8 cellular contexts compared by ENCODE assay signal in genomic region chr7:143279186-143280098, GRCh38. TPM values are rescaled to one million over a fixed set of nuclear protein-coding genes. Genes with fewer than 3 reads are reported as not detected.
DNase-seq lines count a peak whose midpoint lies in the region; ATAC-seq, FAIRE-seq and TF ChIP-seq lines count a peak whose summit lies in the region.

No MANE protein-coding gene starts in this region.

- H3K27ac ChIP-seq in psoas muscle, result peak overlapping the region; percentile 25

- H3K4me3 ChIP-seq in fibroblast of the aortic adventitia (ENCODE audit: low read depth, low read length), result no peak overlapping the region
- no peak overlapping the region for H3K4me3 ChIP-seq in psoas muscle

- H3K36me3 ChIP-seq in psoas muscle (ENCODE audit: insufficient read depth in 1 of 2, low read depth in 1 of 2), result no peaks in the 10 kb centered on the region

- DNase-seq in H54 (ENCODE audit: insufficient read length, low spot score), result peak; percentile 14
- DNase-seq in T-cell, result peak in 1 of 34 experiments; percentile 3
- DNase-seq in fibroblast of the aortic adventitia (ENCODE audit: low read depth), result peak; percentile 74
- no peak for DNase-seq in psoas muscle
- DNase-seq in SHP77 (lab: John Stamatoyannopoulos, UW), result no peak
- DNase-seq in RPMI8226, result no peak
- DNase-seq in activated CD4-positive, alpha-beta T cell treated with anti-CD3 and anti-CD28 coated beads, Interleukin-2, amount 50 U/mL, for 48 hours, result no peak

- H3K9me3 Mint-ChIP-seq in T-cell, result no peaks in the 10 kb centered on the region

- H3K9me3 ChIP-seq in psoas muscle, result no peaks in the 10 kb centered on the region

- CTCF ChIA-PET in T-cell (lab: Charles Lee), result interaction anchor here (0.6 to 2.1 kb wide), 15 partner anchors 15 to 471 kb away, joined by 3 to 11 read pairs (median 4); partner anchors contain the start of gene GSTK1 (in 1 of the 2)

- no peaks in the 10 kb centered on the region for H3K4me1 ChIP-seq in psoas muscle

- H3K4me3 Mint-ChIP-seq in T-cell, result peak overlapping the region; percentile 32 to 74 (median 68)

- POLR2A ChIA-PET in T-cell (lab: Charles Lee), result interaction anchor here (0.6 to 0.9 kb wide), 3 partner anchors 16 to 90 kb away, joined by 3 to 7 read pairs (median 5); partner anchors contain the start of gene GSTK1 (in 1 of the 2)

- TF ChIP-seq POLR2A in H54 (IDR thresholded peaks at IDR 0.05; ENCODE audit: low read depth, low read length), result no peak

- peak; percentile 51 to 88 (median 60) for ATAC-seq in T-cell (replicated peaks in 1 of 4)
- ATAC-seq in psoas muscle, result peak in 1 of 4 donors; percentile 19
- ATAC-seq in HG02870 (IDR thresholded peaks at IDR 0.05; ENCODE audit: unreplicated experiment), result no peak

- H3K27me3 Mint-ChIP-seq in T-cell, result no peaks in the 10 kb centered on the region

- intact Hi-C loops in psoas muscle (cut with DNase I), result no loop called here

- no peak for TF ChIP-seq CTCF in fibroblast of the aortic adventitia (IDR thresholded peaks at IDR 0.05; ENCODE audit: insufficient read depth, low read length)
- no peak for TF ChIP-seq CTCF in psoas muscle (IDR thresholded peaks at IDR 0.05)

- peaks cover 37 to 41% (median 39%) of the 10 kb centered on the region in 3 donors for H3K4me1 Mint-ChIP-seq in T-cell

- H3K27me3 ChIP-seq in psoas muscle (ENCODE audit: insufficient read depth in 3 of 3, low read length in 2 of 3), result no peaks in the 10 kb centered on the region

- FAIRE-seq in H54 (lab: Jason Lieb, UNC), result peak; percentile 15

- H3K36me3 Mint-ChIP-seq in T-cell, result no peaks in the 10 kb centered on the region

- H3K27ac Mint-ChIP-seq in T-cell, result peak overlapping the region; percentile 82 to 94

- WGBS in psoas muscle, 3 donors, result 35 to 43% (median 38%) methylated on average over 8 of the region's 8 CpGs

RNA-seq across cellular contexts. Expression of gene TMEM139, which starts 5.3 kb away (rescaled TPM):
- 1 to 10 TPM in 3 of 5 donors, under 1 TPM in 1, not detected in 1; 0.66 to 1.6 (median 1.2) TPM for total RNA-seq in T-cell
- not detected in 2 replicates for total RNA-seq in fibroblast of the aortic adventitia (ENCODE audit: low replicate concordance)
- total RNA-seq in psoas muscle, result under 1 TPM in 1 of 4 donors, not detected in 3; 0.43 TPM
- polyA plus RNA-seq in psoas muscle, result under 1 TPM; 0.04 to 0.42 (median 0.31) TPM

RNA-seq across cellular contexts. Expression of gene CASP2, which starts 8.7 kb away (rescaled TPM):
- 10 to 100 TPM; 43.4 to 83.6 (median 73.7) TPM for total RNA-seq in T-cell
- total RNA-seq in fibroblast of the aortic adventitia (ENCODE audit: low replicate concordance), result 18.4 and 19.8 TPM in 2 replicates
- 1 to 10 TPM; 3.2 to 7.6 (median 4.7) TPM for total RNA-seq in psoas muscle
- polyA plus RNA-seq in psoas muscle, result 1 to 10 TPM; 1.4 to 4.3 (median 2.0) TPM

RNA-seq across cellular contexts. Expression of gene GSTK1, which starts 16.2 kb away (rescaled TPM):
- total RNA-seq in T-cell, result 100 to 1,000 TPM; 347 to 524 (median 406) TPM
- 53.3 and 91.9 TPM in 2 replicates for total RNA-seq in fibroblast of the aortic adventitia (ENCODE audit: low replicate concordance)
- total RNA-seq in psoas muscle, result 100 to 1,000 TPM in 1 of 4 donors, 10 to 100 TPM in 3; 65.1 to 129 (median 92.6) TPM
- polyA plus RNA-seq in psoas muscle, result 100 to 1,000 TPM in 1 of 3 donors, 10 to 100 TPM in 2; 79.8 to 109 (median 93.9) TPM

RNA-seq across cellular contexts. Expression of gene CLCN1, which starts 36.5 kb away (rescaled TPM):
- total RNA-seq in T-cell (not detected), fibroblast of the aortic adventitia (ENCODE audit: low replicate concordance) (0.16 TPM in 1 of 2 replicates, not detected in the other), psoas muscle (10 to 100 TPM in 1 of 4 donors, 1 to 10 TPM in 3; 2.9 to 10.9 (median 6.7) TPM)
- polyA plus RNA-seq in psoas muscle, result 1 to 10 TPM in 2 of 3 donors, under 1 TPM in 1; 0.73 to 5.5 (median 1.3) TPM

RNA-seq across cellular contexts. Expression of gene TAS2R40, which starts 57.6 kb away (rescaled TPM):
- total RNA-seq in T-cell (not detected), fibroblast of the aortic adventitia (ENCODE audit: low replicate concordance) (not detected in 2 replicates), psoas muscle (not detected)
- not detected for polyA plus RNA-seq in psoas muscle

Comparison
In these comparisons a context has a peak if more than half of its experiments do, and no peak if none do; other contexts are left out.
1. DNase-seq: peak in H54 (single experiment) and fibroblast of the aortic adventitia (single experiment); none in psoas muscle (0 of 2), SHP77 (0 of 2), RPMI8226 (single experiment) and activated CD4-positive, alpha-beta T cell treated with anti-CD3 and anti-CD28 coated beads, Interleukin-2, amount 50 U/mL, for 48 hours (0 of 2).